Comparison of ENCODE assay signal across 9 cellular contexts in the genomic region with DNA sequence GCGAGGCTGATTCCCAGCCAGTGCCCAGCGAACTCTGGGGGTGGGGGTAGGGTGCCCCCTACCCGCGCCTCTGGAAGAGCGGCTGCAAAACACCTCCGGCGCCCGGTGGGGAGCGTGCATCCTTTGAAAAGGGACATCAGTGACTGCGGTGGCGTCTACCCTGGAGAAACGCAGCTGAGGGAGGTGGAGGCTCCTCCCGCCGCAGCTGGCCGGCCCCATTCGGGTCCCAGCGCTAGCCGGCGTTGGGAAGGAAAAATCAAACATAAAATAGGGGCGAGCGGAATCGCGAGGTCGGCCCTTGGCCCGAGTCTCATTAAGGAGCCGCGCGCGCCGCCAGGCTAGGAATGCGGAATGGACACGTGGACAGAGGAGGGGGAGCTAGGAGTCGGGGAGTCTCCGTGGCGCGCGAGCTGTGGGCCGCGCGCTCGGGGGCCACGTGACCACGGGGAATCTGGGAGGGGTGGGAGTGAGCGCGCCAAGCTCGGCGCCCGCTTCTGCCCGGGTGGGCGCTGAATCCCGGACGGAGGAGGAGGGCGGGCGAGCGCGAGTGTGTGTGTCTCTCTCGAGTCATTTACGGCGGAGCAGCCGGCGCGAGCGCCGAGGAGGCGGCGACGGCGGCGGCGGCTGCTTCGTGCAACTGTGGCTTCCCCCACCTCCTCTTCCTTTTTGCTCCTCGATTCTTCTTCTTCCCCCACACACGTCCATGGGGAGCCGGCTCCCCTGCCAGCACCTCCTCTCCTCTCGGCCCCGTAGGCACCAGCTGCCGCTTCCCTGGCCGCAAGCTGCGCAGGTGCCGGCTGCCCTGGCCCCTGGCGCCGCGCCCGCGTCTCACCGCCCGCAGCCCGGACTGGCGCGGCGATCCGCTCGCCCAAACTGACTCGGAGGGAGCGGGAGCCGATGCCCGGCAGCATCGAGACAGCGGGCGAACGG. TPM values are rescaled to one million over a fixed set of nuclear protein-coding genes. Genes with fewer than 3 reads are reported as not detected.
DNase-seq lines count a peak whose midpoint lies in the region; TF ChIP-seq lines count a peak whose summit lies in the region.
"Had no signal": no experiment of that assay in that cellular context is flagged by ENCODE, and none has a peak within 500 bp of the region (broad histone marks: within the 10 kb centered on the region; RNA-seq: fewer than 3 reads in every experiment).

A gene with protein sequence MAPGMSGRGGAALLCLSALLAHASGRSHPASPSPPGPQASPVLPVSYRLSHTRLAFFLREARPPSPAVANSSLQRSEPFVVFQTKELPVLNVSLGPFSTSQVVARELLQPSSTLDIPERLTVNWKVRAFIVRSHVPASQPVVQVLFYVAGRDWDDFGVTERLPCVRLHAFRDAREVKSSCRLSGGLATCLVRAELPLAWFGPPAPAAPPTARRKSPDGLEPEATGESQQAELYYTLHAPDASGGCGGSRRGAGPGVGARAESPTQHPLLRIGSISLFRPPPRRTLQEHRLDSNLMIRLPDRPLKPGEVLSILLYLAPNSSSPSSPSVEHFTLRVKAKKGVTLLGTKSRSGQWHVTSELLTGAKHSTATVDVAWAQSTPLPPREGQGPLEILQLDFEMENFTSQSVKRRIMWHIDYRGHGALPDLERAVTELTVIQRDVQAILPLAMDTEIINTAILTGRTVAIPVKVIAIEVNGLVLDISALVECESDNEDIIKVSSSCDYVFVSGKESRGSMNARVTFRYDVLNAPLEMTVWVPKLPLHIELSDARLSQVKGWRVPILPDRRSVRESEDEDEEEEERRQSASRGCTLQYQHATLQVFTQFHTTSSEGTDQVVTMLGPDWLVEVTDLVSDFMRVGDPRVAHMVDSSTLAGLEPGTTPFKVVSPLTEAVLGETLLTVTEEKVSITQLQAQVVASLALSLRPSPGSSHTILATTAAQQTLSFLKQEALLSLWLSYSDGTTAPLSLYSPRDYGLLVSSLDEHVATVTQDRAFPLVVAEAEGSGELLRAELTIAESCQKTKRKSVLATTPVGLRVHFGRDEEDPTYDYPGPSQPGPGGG (N-terminal part only) (plus strand): TSS at position 566 of the 930 bp plus-strand sequence. CDS start 1,495 bp downstream, outside the sequence.

- POLR2A ChIA-PET in PC-9 (lab: Charles Lee; ENCODE audit: unreplicated experiment), result interaction anchor here (0.7 kb wide), 1 partner anchor 402 kb away, joined by 3 read pairs; no protein-coding TSS in a partner anchor

- H3K27me3 ChIP-seq in PC-9 (ENCODE audit: insufficient read depth, low read depth), result peaks cover 24% of the 10 kb centered on the region; the same call in 1 of the 2 replicates

- no peak within 1 kb of the TSS for H3K4me2 ChIP-seq in PC-9

- no peak within 1 kb of the TSS for H2AFZ ChIP-seq in PC-9

- TF ChIP-seq CTCF in cardiac fibroblast (IDR thresholded peaks at IDR 0.05; ENCODE audit: low read depth, low read length), result no peak
- TF ChIP-seq CTCF in PC-9 (conservative IDR thresholded peaks at IDR 0.05), result no peak

- in situ Hi-C loops in G401 (cut with HindIII; ENCODE audit: low sequenced_read_pairs), result no loop called here

- H3K79me2 ChIP-seq in PC-9 (ENCODE audit: low read depth), result no peaks in the 10 kb centered on the region

- H3K4me3 ChIP-seq in cardiac fibroblast (replicated peaks in 1 of 2; ENCODE audit: low read depth in 2 of 2, low read length in 2 of 2), result peak within 1 kb of the TSS; percentile 25 to 41
- H3K4me3 ChIP-seq in PC-9, result no peak within 1 kb of the TSS

- DNase-seq in G401 (ENCODE audit: low spot score), result peak; percentile 85
- peak; percentile 71 for DNase-seq in NCI-H2227 treated with DMSO at 0.1 percent for 48 hours (lab: John Stamatoyannopoulos, UW)
- peak; percentile 6 to 13 for DNase-seq in cardiac fibroblast (ENCODE audit: low read depth in 2 of 2)
- peak; percentile 90 for DNase-seq in left kidney (ENCODE audit: low read depth, low spot score)
- peak; percentile 45 for DNase-seq in stimulated activated CD8-positive, alpha-beta memory T cell treated with anti-CD3 and anti-CD28 coated beads, Interleukin-4, amount 100 ng/mL, for 48 hours
- no peak for DNase-seq in effector CD4-positive, alpha-beta T cell
- DNase-seq in PC-9, result no peak
- DNase-seq in NCI-H226, result no peak

- no TSS peak for BruUV-seq in PC-9 (replicated peaks; lab: Mats Ljungman, UMichigan)

- H3K9me3 ChIP-seq in PC-9 (ENCODE audit: insufficient read depth, low read depth), result no peaks in the 10 kb centered on the region

- H3K9me2 ChIP-seq in PC-9 (ENCODE audit: insufficient read depth), result no peaks in the 10 kb centered on the region

- intact Hi-C loops in PC-9 (cut with micrococcal nuclease; ENCODE audit: unreplicated experiment), result no loop called here

- CTCF ChIA-PET in PC-9 (lab: Charles Lee), result no interaction called here

- H4K20me1 ChIP-seq in PC-9 (ENCODE audit: insufficient read depth), result no peaks in the 10 kb centered on the region

- no peak within 1 kb of the TSS for H3K27ac ChIP-seq in PC-9

- no peaks in the 10 kb centered on the region for H3K4me1 ChIP-seq in PC-9 (replicated peaks; ENCODE audit: insufficient read depth)

- H3F3A ChIP-seq in PC-9 (ENCODE audit: insufficient read depth, low read depth), result no peaks in the 10 kb centered on the region

- no peaks in the 10 kb centered on the region for H3K36me3 ChIP-seq in PC-9 (ENCODE audit: low read depth)

RNA-seq across cellular contexts. Expression of the gene that starts here (rescaled TPM):
- not detected in 2 replicates for total RNA-seq in G401 (2014; rRNA removed; shearing (Covaris generic))
- total RNA-seq in PC-9 (2021), result not detected in 2 replicates
- total RNA-seq: RPMI7951 had no signal

Comparison
In these comparisons a context has a peak if more than half of its experiments do, and no peak if none do; other contexts are left out.
1. Peak in DNase-seq in G401; RNA of the gene not detected or under 1 TPM.
2. DNase-seq: peak in NCI-H2227 treated with DMSO at 0.1 percent for 48 hours (single experiment), cardiac fibroblast (2 of 2), left kidney (single experiment) and stimulated activated CD8-positive, alpha-beta memory T cell treated with anti-CD3 and anti-CD28 coated beads, Interleukin-4, amount 100 ng/mL, for 48 hours (single experiment); none in effector CD4-positive, alpha-beta T cell (single experiment), PC-9 (0 of 2) and NCI-H226 (single experiment).